ENCODE assay signal across 17 cellular contexts in the genomic region with DNA sequence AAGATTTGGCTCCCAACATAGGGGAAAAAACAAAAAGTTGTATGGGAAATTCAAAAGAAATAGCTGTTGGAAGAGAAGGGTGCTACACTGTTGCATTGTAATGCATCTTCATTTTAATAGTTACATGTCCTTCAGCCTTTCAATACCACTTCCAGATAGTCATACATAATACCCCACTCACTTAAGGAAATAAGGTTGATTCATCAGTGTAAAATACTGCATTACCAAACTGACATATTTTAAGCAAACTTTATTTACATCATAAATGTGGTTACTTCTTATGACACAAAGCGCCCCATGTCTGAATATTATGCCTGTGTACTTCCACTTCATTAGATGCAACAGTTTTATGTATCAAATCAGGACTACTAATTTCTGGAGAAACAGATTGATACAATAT. TPM values are rescaled to one million over a fixed set of nuclear protein-coding genes. Genes with fewer than 3 reads are reported as not detected.
A peak's percentile ranks its signal among the peaks of the same experiment; 100 is the strongest.
DNase-seq lines count a peak whose midpoint lies in the region; ATAC-seq and TF ChIP-seq lines count a peak whose summit lies in the region.
"Had no signal": no experiment of that assay in that cellular context is flagged by ENCODE, and none has a peak within 500 bp of the region (broad histone marks: within the 10 kb centered on the region; RNA-seq: fewer than 3 reads in every experiment).

No MANE protein-coding gene starts in this region.

- H3K27ac ChIP-seq in PC-3 (ENCODE audit: low read length) (no peak overlapping the region), fibroblast of lung (ENCODE audit: insufficient read depth, low read length) (no peak overlapping the region)
- H3K27ac ChIP-seq: vagina had no signal

- H3K27me3 ChIP-seq in PC-3 (ENCODE audit: low read length), result no peaks in the 10 kb centered on the region
- H3K27me3 ChIP-seq in fibroblast of lung (ENCODE audit: control insufficient read depth, insufficient read depth, low read length), result no peaks in the 10 kb centered on the region
- H3K27me3 ChIP-seq: vagina had no signal

- no TSS peak for BruUV-seq in PC-3 (replicated peaks; lab: Mats Ljungman, UMichigan)

- H3K4me3 ChIP-seq in PC-3 (ENCODE audit: low read length) (no peak overlapping the region), fibroblast of lung (replicated peaks in 1 of 4; ENCODE audit: control extremely low read depth in 1 of 4, insufficient read depth in 1 of 4, low read depth in 3 of 4, low read length in 4 of 4) (no peak overlapping the region)
- H3K4me3 ChIP-seq: vagina had no signal

- ATAC-seq in PC-3 (no peak), GM18868 (IDR thresholded peaks at IDR 0.05; ENCODE audit: unreplicated experiment) (no peak)
- ATAC-seq in stimulated activated naive CD8-positive, alpha-beta T cell treated with anti-CD3 and anti-CD28 coated beads, Interleukin-15, Interleukin-2, amounts not matched to agents 100 U/mL and 50 U/mL, for 24 hours, result peak; percentile 17

- intact Hi-C loops in PC-3 (cut with micrococcal nuclease), result no loop called here

- H3K27me3 Mint-ChIP-seq in activated naive CD4-positive, alpha-beta T cell treated with anti-CD3 and anti-CD28 coated beads, Interleukin-2, amount 50 U/mL, for 24 hours, result no peaks in the 10 kb centered on the region
- H3K27me3 Mint-ChIP-seq in activated naive CD4-positive, alpha-beta T cell treated with anti-CD3 and anti-CD28 coated beads, Interleukin-2, amount 10 ng/mL, durations not matched to agents 7 days and 5 days, result peaks cover 6% of the 10 kb centered on the region
- H3K27me3 Mint-ChIP-seq: central memory CD8-positive, alpha-beta T cell had no signal

- no peaks in the 10 kb centered on the region for H3F3A ChIP-seq in PC-3 (ENCODE audit: low read length, unreplicated experiment)

- no peak for DNase-seq in activated naive CD4-positive, alpha-beta T cell treated with anti-CD3 and anti-CD28 coated beads, Interleukin-2, amount 10 ng/mL, durations not matched to agents 7 days and 5 days
- DNase-seq in PC-3 (peak; percentile 35), fibroblast of lung (ENCODE audit: low read depth in 2 of 2) (peak; percentile 27 to 35), NCI-H526 (lab: John Stamatoyannopoulos, UW) (no peak), NAMALWA (ENCODE audit: low spot score) (no peak)
- DNase-seq in stimulated activated naive CD8-positive, alpha-beta T cell treated with anti-CD3 and anti-CD28 coated beads, Interleukin-15, Interleukin-2, amounts not matched to agents 100 U/mL and 50 U/mL, for 24 hours, result no peak
- DNase-seq: activated B cell treated with CpG ODN at 0.5 μM for 24 hours; DND-41; effector CD4-positive, alpha-beta T cell; NCI-H187 treated with DMSO at 0.1 percent for 48 hours; NCI-H446 treated with DMSO at 0.1 percent for 48 hours had no signal

- no peaks in the 10 kb centered on the region for H3K9me3 Mint-ChIP-seq in activated naive CD4-positive, alpha-beta T cell treated with anti-CD3 and anti-CD28 coated beads, Interleukin-2, amount 50 U/mL, for 24 hours
- no peaks in the 10 kb centered on the region for H3K9me3 Mint-ChIP-seq in activated naive CD4-positive, alpha-beta T cell treated with anti-CD3 and anti-CD28 coated beads, Interleukin-2, amount 10 ng/mL, durations not matched to agents 7 days and 5 days
- H3K9me3 Mint-ChIP-seq: activated B cell treated with CpG ODN at 0.5 μM for 24 hours; central memory CD8-positive, alpha-beta T cell; mesothelial cell of epicardium; neural crest cell had no signal

- no peak overlapping the region for H2AFZ ChIP-seq in PC-3 (ENCODE audit: low read length)
- H2AFZ ChIP-seq in fibroblast of lung (ENCODE audit: low read length), result no peak overlapping the region

- TF ChIP-seq CTCF in PC-3 (conservative IDR thresholded peaks at IDR 0.05; ENCODE audit: low read depth, low read length) (no peak), fibroblast of lung (conservative IDR thresholded peaks at IDR 0.05 in 1 of 2, IDR thresholded peaks at IDR 0.05 in 1 of 2; ENCODE audit: low read depth in 1 of 2, low read length in 2 of 2) (no peak)

- CTCF ChIA-PET in activated naive CD4-positive, alpha-beta T cell treated with anti-CD3 and anti-CD28 coated beads, Interleukin-2, amount 10 ng/mL, durations not matched to agents 7 days and 5 days (lab: Charles Lee), result interaction anchor here (0.8 kb wide), 1 partner anchor 10 kb away, joined by 3 read pairs; no protein-coding TSS in a partner anchor
- CTCF ChIA-PET in PC-3 (lab: Charles Lee), result no interaction called here

- H3K79me2 ChIP-seq in PC-3 (ENCODE audit: low read length) (peaks cover 89% of the 10 kb centered on the region), fibroblast of lung (ENCODE audit: control insufficient read depth, insufficient read depth, low read length) (peaks cover 77% of the 10 kb centered on the region)

- peaks cover 74% of the 10 kb centered on the region for H3K4me1 Mint-ChIP-seq in activated naive CD4-positive, alpha-beta T cell treated with anti-CD3 and anti-CD28 coated beads, Interleukin-2, amount 50 U/mL, for 24 hours
- peaks cover 72% of the 10 kb centered on the region for H3K4me1 Mint-ChIP-seq in activated naive CD4-positive, alpha-beta T cell treated with anti-CD3 and anti-CD28 coated beads, Interleukin-2, amount 10 ng/mL, durations not matched to agents 7 days and 5 days

- no peaks in the 10 kb centered on the region for H3K9me2 ChIP-seq in PC-3 (replicated peaks; ENCODE audit: low read length)

- H3K36me3 ChIP-seq in PC-3 (ENCODE audit: low read depth, low read length) (no peaks in the 10 kb centered on the region), fibroblast of lung (ENCODE audit: control insufficient read depth, insufficient read depth, low read length) (no peaks in the 10 kb centered on the region)
- H3K36me3 ChIP-seq: vagina had no signal

- H3K4me2 ChIP-seq in PC-3 (ENCODE audit: low read length) (0 out of 2 replicates have a peak overlapping the region, but pooled peaks have one; percentile 36), fibroblast of lung (ENCODE audit: extremely low read depth, insufficient read depth, low read length) (peak overlapping the region; percentile 15)

- POLR2A ChIA-PET in PC-3 (lab: Charles Lee; ENCODE audit: unreplicated experiment), result no interaction called here

- H3K27ac Mint-ChIP-seq in activated naive CD4-positive, alpha-beta T cell treated with anti-CD3 and anti-CD28 coated beads, Interleukin-2, amount 50 U/mL, for 24 hours, result peak overlapping the region; percentile 96
- H3K27ac Mint-ChIP-seq in activated naive CD4-positive, alpha-beta T cell treated with anti-CD3 and anti-CD28 coated beads, Interleukin-2, amount 10 ng/mL, durations not matched to agents 7 days and 5 days, result no peak overlapping the region
- H3K27ac Mint-ChIP-seq: activated B cell treated with CpG ODN at 0.5 μM for 24 hours, mesothelial cell of epicardium had no signal

- H3K9me3 ChIP-seq in PC-3 (ENCODE audit: low read length), result no peaks in the 10 kb centered on the region
- no peaks in the 10 kb centered on the region for H3K9me3 ChIP-seq in fibroblast of lung (ENCODE audit: control insufficient read depth, insufficient read depth, low read depth, low read length)
- H3K9me3 ChIP-seq: vagina had no signal

- peaks cover 3% of the 10 kb centered on the region; the same call in 1 of the 2 replicates for H4K20me1 ChIP-seq in PC-3 (ENCODE audit: low read length)
- H4K20me1 ChIP-seq in fibroblast of lung (ENCODE audit: control insufficient read depth, extremely low read depth, insufficient read depth, low read length), result no peaks in the 10 kb centered on the region

- peak overlapping the region; percentile 68 for H3K4me3 Mint-ChIP-seq in activated naive CD4-positive, alpha-beta T cell treated with anti-CD3 and anti-CD28 coated beads, Interleukin-2, amount 50 U/mL, for 24 hours
- H3K4me3 Mint-ChIP-seq in activated naive CD4-positive, alpha-beta T cell treated with anti-CD3 and anti-CD28 coated beads, Interleukin-2, amount 10 ng/mL, durations not matched to agents 7 days and 5 days, result no peak overlapping the region
- H3K4me3 Mint-ChIP-seq: activated B cell treated with CpG ODN at 0.5 μM for 24 hours; central memory CD8-positive, alpha-beta T cell; mesothelial cell of epicardium; neural crest cell had no signal

- H3K9ac ChIP-seq in PC-3 (ENCODE audit: low read length) (no peak overlapping the region), fibroblast of lung (ENCODE audit: insufficient read depth, low read length) (no peak overlapping the region)

- peaks cover 1% of the 10 kb centered on the region for H3K36me3 Mint-ChIP-seq in activated naive CD4-positive, alpha-beta T cell treated with anti-CD3 and anti-CD28 coated beads, Interleukin-2, amount 50 U/mL, for 24 hours
- H3K36me3 Mint-ChIP-seq in activated naive CD4-positive, alpha-beta T cell treated with anti-CD3 and anti-CD28 coated beads, Interleukin-2, amount 10 ng/mL, durations not matched to agents 7 days and 5 days, result peaks cover 22% of the 10 kb centered on the region
- H3K36me3 Mint-ChIP-seq: mesothelial cell of epicardium had no signal

- H3K4me1 ChIP-seq in PC-3 (ENCODE audit: insufficient read depth, low read length) (peaks cover 27% of the 10 kb centered on the region; the same call in 1 of the 2 replicates), fibroblast of lung (ENCODE audit: control insufficient read depth, extremely low read depth, insufficient read depth, low read length) (peaks cover 2% of the 10 kb centered on the region)

RNA-seq across cellular contexts. Expression of a gene that starts 4.5 kb away (rescaled TPM):
- 36.4 and 38.8 TPM in 2 replicates for total RNA-seq in PC-3 (2014; rRNA removed)
- 76.8 and 77.3 TPM in 2 replicates for total RNA-seq in fibroblast of lung
- 146 and 152 TPM in 2 replicates for polyA plus RNA-seq in fibroblast of lung
- 61.8 and 72.9 TPM in 2 replicates for polyA plus RNA-seq in fibroblast of lung (2012)
- polyA minus RNA-seq in fibroblast of lung (ENCODE audit: low replicate concordance), result 42.3 and 48.2 TPM in 2 replicates

Comparison
In these comparisons a context has a peak if more than half of its experiments do, and no peak if none do; other contexts are left out.
1. DNase-seq: peak in PC-3 (single experiment) and fibroblast of lung (2 of 2); none in activated naive CD4-positive, alpha-beta T cell treated with anti-CD3 and anti-CD28 coated beads, Interleukin-2, amount 10 ng/mL, durations not matched to agents 7 days and 5 days (single experiment), stimulated activated naive CD8-positive, alpha-beta T cell treated with anti-CD3 and anti-CD28 coated beads, Interleukin-15, Interleukin-2, amounts not matched to agents 100 U/mL and 50 U/mL, for 24 hours (single experiment), NCI-H526 (0 of 2) and NAMALWA (single experiment).